Comparison of ENCODE assay signal across 32 cellular contexts in the genomic region with DNA sequence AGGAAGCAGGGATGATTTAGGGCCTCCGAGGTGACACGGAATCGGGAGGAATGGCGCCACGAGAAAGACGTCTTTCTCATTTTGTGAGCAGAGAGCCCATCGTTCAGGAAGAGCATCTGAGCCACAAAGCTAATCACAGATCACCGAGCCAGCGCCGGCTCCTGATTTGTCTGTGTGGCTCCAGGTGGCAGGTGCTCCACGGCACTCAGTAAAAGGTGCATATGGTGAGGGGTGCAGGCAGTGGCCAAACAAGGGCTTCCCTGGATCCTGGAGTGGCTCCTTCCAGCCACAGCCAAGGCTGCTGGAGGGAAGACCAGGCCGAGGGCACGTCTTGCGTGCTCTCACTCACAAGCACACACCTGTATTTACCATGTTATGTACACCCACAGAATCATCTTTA. TPM values are rescaled to one million over a fixed set of nuclear protein-coding genes. Genes with fewer than 3 reads are reported as not detected.
"Had no signal": no experiment of that assay in that cellular context is flagged by ENCODE, and none has a peak within 500 bp of the region (broad histone marks: within the 10 kb centered on the region; RNA-seq: fewer than 3 reads in every experiment).

No MANE protein-coding gene starts in this region.

- H3K4me1 Mint-ChIP-seq: activated CD4-positive, alpha-beta memory T cell treated with anti-CD3 and anti-CD28 coated beads, Interleukin-2, amount 10 ng/mL, durations not matched to agents 7 days and 5 days; activated CD4-positive, alpha-beta T cell treated with anti-CD3 and anti-CD28 coated beads, Interleukin-2, amount 10 ng/mL, durations not matched to agents 24 days and 14 days; activated naive CD8-positive, alpha-beta T cell treated with anti-CD3 and anti-CD28 coated beads for 36 hours; activated T-helper 17 cell treated with anti-CD3 and anti-CD28 coated beads, Interleukin-2, amount 50 U/mL, for 72 hours had no signal

- H3K4me3 Mint-ChIP-seq: activated CD4-positive, alpha-beta memory T cell treated with anti-CD3 and anti-CD28 coated beads, Interleukin-2, amount 10 ng/mL, durations not matched to agents 7 days and 5 days; activated CD4-positive, alpha-beta T cell treated with anti-CD3 and anti-CD28 coated beads, Interleukin-2, amount 10 ng/mL, durations not matched to agents 24 days and 14 days; activated naive CD4-positive, alpha-beta T cell treated with anti-CD3 and anti-CD28 coated beads for 36 hours; activated naive CD8-positive, alpha-beta T cell treated with anti-CD3 and anti-CD28 coated beads for 36 hours; activated T-helper 17 cell treated with anti-CD3 and anti-CD28 coated beads, Interleukin-2, amount 50 U/mL, for 72 hours; T-helper 1 cell treated with Interleukin-12 subunit alpha and Interleukin-12 subunit beta and Interleukin-4 antibody, amounts not matched to agents 30 μg/mL and 1 μg/mL, for 36 hours had no signal

- H3K9me3 ChIP-seq: ascending aorta, body of pancreas, MG63, Peyer's patch, SJSA1 had no signal

- H3K36me3 Mint-ChIP-seq: activated naive CD8-positive, alpha-beta T cell treated with anti-CD3 and anti-CD28 coated beads for 36 hours had no signal

- H3K36me3 ChIP-seq: ascending aorta, MG63, Peyer's patch, SJSA1 had no signal

- DNase-seq: activated CD4-positive, alpha-beta memory T cell treated with anti-CD3 and anti-CD28 coated beads, Interleukin-2, amount 10 ng/mL, durations not matched to agents 7 days and 5 days; activated CD4-positive, alpha-beta T cell treated with anti-CD3 and anti-CD28 coated beads for 1 hour; activated CD4-positive, alpha-beta T cell treated with anti-CD3 and anti-CD28 coated beads, Interleukin-2, amount 10 ng/mL, durations not matched to agents 24 days and 14 days; activated gamma-delta T cell; activated naive CD4-positive, alpha-beta T cell treated with anti-CD3 and anti-CD28 coated beads for 36 hours; activated naive CD8-positive, alpha-beta T cell treated with anti-CD3 and anti-CD28 coated beads for 36 hours; activated T-cell treated with anti-CD3 and anti-CD28 coated beads for 4 hours; activated T-cell treated with anti-CD3 and anti-CD28 coated beads, Interleukin-2, amount 50 U/mL, for 48 hours; body of pancreas; central memory CD4-positive, alpha-beta T cell; cortex of kidney; MG63; MV-4-11; NCI-H1092 treated with DMSO at 0.1 percent for 48 hours; NCI-H1694; NCI-H2029; NCI-H226; NCI-H526; NCI-H774; NK-92 treated with Interleukin-12 subunit alpha and Interleukin-12 subunit beta, amount 100 ng/mL, for 24 hours; Peyer's patch; SHP77 had no signal

- H3K27ac ChIP-seq: ascending aorta, body of pancreas, Peyer's patch, RWPE1, SJSA1 had no signal

- H3K27ac Mint-ChIP-seq: activated CD4-positive, alpha-beta memory T cell treated with anti-CD3 and anti-CD28 coated beads, Interleukin-2, amount 10 ng/mL, durations not matched to agents 7 days and 5 days; activated CD4-positive, alpha-beta T cell treated with anti-CD3 and anti-CD28 coated beads, Interleukin-2, amount 10 ng/mL, durations not matched to agents 24 days and 14 days; activated naive CD4-positive, alpha-beta T cell treated with anti-CD3 and anti-CD28 coated beads for 36 hours; activated naive CD8-positive, alpha-beta T cell treated with anti-CD3 and anti-CD28 coated beads for 36 hours; activated T-helper 17 cell treated with anti-CD3 and anti-CD28 coated beads, Interleukin-2, amount 50 U/mL, for 72 hours; T-helper 1 cell treated with Interleukin-12 subunit alpha and Interleukin-12 subunit beta and Interleukin-4 antibody, amounts not matched to agents 30 μg/mL and 1 μg/mL, for 36 hours had no signal

- ATAC-seq: activated T-helper 17 cell treated with anti-CD3 and anti-CD28 coated beads, Interleukin-2, amount 50 U/mL, for 72 hours; body of pancreas; SK-N-SH treated with all-trans-retinoic acid at 6 μM for 48 hours had no signal

- H3K4me1 ChIP-seq: ascending aorta, SJSA1 had no signal

- H3K27me3 ChIP-seq: ascending aorta, body of pancreas, Peyer's patch, SJSA1 had no signal

- H3K9me3 Mint-ChIP-seq: activated CD4-positive, alpha-beta memory T cell treated with anti-CD3 and anti-CD28 coated beads, Interleukin-2, amount 10 ng/mL, durations not matched to agents 7 days and 5 days; activated CD4-positive, alpha-beta T cell treated with anti-CD3 and anti-CD28 coated beads, Interleukin-2, amount 10 ng/mL, durations not matched to agents 24 days and 14 days; activated naive CD4-positive, alpha-beta T cell treated with anti-CD3 and anti-CD28 coated beads for 36 hours; activated naive CD8-positive, alpha-beta T cell treated with anti-CD3 and anti-CD28 coated beads for 36 hours; activated T-helper 17 cell treated with anti-CD3 and anti-CD28 coated beads, Interleukin-2, amount 50 U/mL, for 72 hours; T-helper 1 cell treated with Interleukin-12 subunit alpha and Interleukin-12 subunit beta and Interleukin-4 antibody, amounts not matched to agents 30 μg/mL and 1 μg/mL, for 36 hours had no signal

- H3K4me3 ChIP-seq: ascending aorta, body of pancreas, MG63, Peyer's patch, SJSA1 had no signal

RNA-seq across cellular contexts. Expression of a gene that starts 19.4 kb away (rescaled TPM):
- total RNA-seq: activated CD4-positive, alpha-beta memory T cell treated with anti-CD3 and anti-CD28 coated beads, Interleukin-2, amount 10 ng/mL, durations not matched to agents 7 days and 5 days; activated CD4-positive, alpha-beta T cell treated with anti-CD3 and anti-CD28 coated beads, Interleukin-2, amount 10 ng/mL, durations not matched to agents 24 days and 14 days; activated CD8-positive, alpha-beta memory T cell treated with anti-CD3 and anti-CD28 coated beads for 36 hours; activated naive CD4-positive, alpha-beta T cell treated with anti-CD3 and anti-CD28 coated beads for 36 hours; activated naive CD8-positive, alpha-beta T cell treated with anti-CD3 and anti-CD28 coated beads for 36 hours; activated T-helper 17 cell treated with anti-CD3 and anti-CD28 coated beads, Interleukin-2, amount 50 U/mL, for 72 hours; ascending aorta; body of pancreas; bronchial epithelial cell; NCI-H460; Peyer's patch; SJSA1 had no signal
- polyA plus RNA-seq: adipose tissue had no signal

RNA-seq across cellular contexts. Expression of a gene that starts 27.1 kb away (rescaled TPM):
- total RNA-seq: activated CD4-positive, alpha-beta memory T cell treated with anti-CD3 and anti-CD28 coated beads, Interleukin-2, amount 10 ng/mL, durations not matched to agents 7 days and 5 days; activated CD4-positive, alpha-beta T cell treated with anti-CD3 and anti-CD28 coated beads, Interleukin-2, amount 10 ng/mL, durations not matched to agents 24 days and 14 days; activated CD8-positive, alpha-beta memory T cell treated with anti-CD3 and anti-CD28 coated beads for 36 hours; activated naive CD4-positive, alpha-beta T cell treated with anti-CD3 and anti-CD28 coated beads for 36 hours; activated naive CD8-positive, alpha-beta T cell treated with anti-CD3 and anti-CD28 coated beads for 36 hours; activated T-helper 17 cell treated with anti-CD3 and anti-CD28 coated beads, Interleukin-2, amount 50 U/mL, for 72 hours; ascending aorta; body of pancreas; bronchial epithelial cell; NCI-H460; Peyer's patch; SJSA1 had no signal
- polyA plus RNA-seq: adipose tissue had no signal

RNA-seq across cellular contexts. Expression of a gene that starts 40.8 kb away (rescaled TPM):
- total RNA-seq: activated CD4-positive, alpha-beta memory T cell treated with anti-CD3 and anti-CD28 coated beads, Interleukin-2, amount 10 ng/mL, durations not matched to agents 7 days and 5 days; activated CD4-positive, alpha-beta T cell treated with anti-CD3 and anti-CD28 coated beads, Interleukin-2, amount 10 ng/mL, durations not matched to agents 24 days and 14 days; activated CD8-positive, alpha-beta memory T cell treated with anti-CD3 and anti-CD28 coated beads for 36 hours; activated naive CD4-positive, alpha-beta T cell treated with anti-CD3 and anti-CD28 coated beads for 36 hours; activated naive CD8-positive, alpha-beta T cell treated with anti-CD3 and anti-CD28 coated beads for 36 hours; activated T-helper 17 cell treated with anti-CD3 and anti-CD28 coated beads, Interleukin-2, amount 50 U/mL, for 72 hours; ascending aorta; body of pancreas; bronchial epithelial cell; NCI-H460; Peyer's patch; SJSA1 had no signal
- polyA plus RNA-seq: adipose tissue had no signal

RNA-seq across cellular contexts. Expression of a gene that starts 48.0 kb away (rescaled TPM):
- total RNA-seq: activated CD4-positive, alpha-beta memory T cell treated with anti-CD3 and anti-CD28 coated beads, Interleukin-2, amount 10 ng/mL, durations not matched to agents 7 days and 5 days; activated CD4-positive, alpha-beta T cell treated with anti-CD3 and anti-CD28 coated beads, Interleukin-2, amount 10 ng/mL, durations not matched to agents 24 days and 14 days; activated CD8-positive, alpha-beta memory T cell treated with anti-CD3 and anti-CD28 coated beads for 36 hours; activated naive CD4-positive, alpha-beta T cell treated with anti-CD3 and anti-CD28 coated beads for 36 hours; activated naive CD8-positive, alpha-beta T cell treated with anti-CD3 and anti-CD28 coated beads for 36 hours; activated T-helper 17 cell treated with anti-CD3 and anti-CD28 coated beads, Interleukin-2, amount 50 U/mL, for 72 hours; ascending aorta; body of pancreas; bronchial epithelial cell; NCI-H460; Peyer's patch; SJSA1 had no signal
- polyA plus RNA-seq: adipose tissue had no signal

RNA-seq across cellular contexts. Expression of a gene that starts 50.9 kb away (rescaled TPM):
- total RNA-seq: activated CD4-positive, alpha-beta memory T cell treated with anti-CD3 and anti-CD28 coated beads, Interleukin-2, amount 10 ng/mL, durations not matched to agents 7 days and 5 days; activated CD4-positive, alpha-beta T cell treated with anti-CD3 and anti-CD28 coated beads, Interleukin-2, amount 10 ng/mL, durations not matched to agents 24 days and 14 days; activated CD8-positive, alpha-beta memory T cell treated with anti-CD3 and anti-CD28 coated beads for 36 hours; activated naive CD4-positive, alpha-beta T cell treated with anti-CD3 and anti-CD28 coated beads for 36 hours; activated naive CD8-positive, alpha-beta T cell treated with anti-CD3 and anti-CD28 coated beads for 36 hours; activated T-helper 17 cell treated with anti-CD3 and anti-CD28 coated beads, Interleukin-2, amount 50 U/mL, for 72 hours; ascending aorta; body of pancreas; bronchial epithelial cell; NCI-H460; Peyer's patch; SJSA1 had no signal
